In genomic region chr4:116539744-116540143, GRCh38 we compare ENCODE assay signal across 1 cellular context.
TF ChIP-seq lines count a peak whose summit lies in the region.

No MANE protein-coding gene starts in this region.

TF ChIP-seq in GM23338, 12 proteins besides CTCF, POLR2A, EP300 and RAD21 (continued from another document):
- TF ChIP-seq, protein P1, sequence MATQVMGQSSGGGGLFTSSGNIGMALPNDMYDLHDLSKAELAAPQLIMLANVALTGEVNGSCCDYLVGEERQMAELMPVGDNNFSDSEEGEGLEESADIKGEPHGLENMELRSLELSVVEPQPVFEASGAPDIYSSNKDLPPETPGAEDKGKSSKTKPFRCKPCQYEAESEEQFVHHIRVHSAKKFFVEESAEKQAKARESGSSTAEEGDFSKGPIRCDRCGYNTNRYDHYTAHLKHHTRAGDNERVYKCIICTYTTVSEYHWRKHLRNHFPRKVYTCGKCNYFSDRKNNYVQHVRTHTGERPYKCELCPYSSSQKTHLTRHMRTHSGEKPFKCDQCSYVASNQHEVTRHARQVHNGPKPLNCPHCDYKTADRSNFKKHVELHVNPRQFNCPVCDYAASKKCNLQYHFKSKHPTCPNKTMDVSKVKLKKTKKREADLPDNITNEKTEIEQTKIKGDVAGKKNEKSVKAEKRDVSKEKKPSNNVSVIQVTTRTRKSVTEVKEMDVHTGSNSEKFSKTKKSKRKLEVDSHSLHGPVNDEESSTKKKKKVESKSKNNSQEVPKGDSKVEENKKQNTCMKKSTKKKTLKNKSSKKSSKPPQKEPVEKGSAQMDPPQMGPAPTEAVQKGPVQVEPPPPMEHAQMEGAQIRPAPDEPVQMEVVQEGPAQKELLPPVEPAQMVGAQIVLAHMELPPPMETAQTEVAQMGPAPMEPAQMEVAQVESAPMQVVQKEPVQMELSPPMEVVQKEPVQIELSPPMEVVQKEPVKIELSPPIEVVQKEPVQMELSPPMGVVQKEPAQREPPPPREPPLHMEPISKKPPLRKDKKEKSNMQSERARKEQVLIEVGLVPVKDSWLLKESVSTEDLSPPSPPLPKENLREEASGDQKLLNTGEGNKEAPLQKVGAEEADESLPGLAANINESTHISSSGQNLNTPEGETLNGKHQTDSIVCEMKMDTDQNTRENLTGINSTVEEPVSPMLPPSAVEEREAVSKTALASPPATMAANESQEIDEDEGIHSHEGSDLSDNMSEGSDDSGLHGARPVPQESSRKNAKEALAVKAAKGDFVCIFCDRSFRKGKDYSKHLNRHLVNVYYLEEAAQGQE (IDR thresholded peaks at IDR 0.05; ENCODE audit: unreplicated experiment): no peak
- TF ChIP-seq STAT1 (IDR thresholded peaks at IDR 0.05; ENCODE audit: unreplicated experiment) (no peak), ZNF114 (CRISPR knock-in tag; IDR thresholded peaks at IDR 0.05) (no peak)
- TF ChIP-seq, protein P2, sequence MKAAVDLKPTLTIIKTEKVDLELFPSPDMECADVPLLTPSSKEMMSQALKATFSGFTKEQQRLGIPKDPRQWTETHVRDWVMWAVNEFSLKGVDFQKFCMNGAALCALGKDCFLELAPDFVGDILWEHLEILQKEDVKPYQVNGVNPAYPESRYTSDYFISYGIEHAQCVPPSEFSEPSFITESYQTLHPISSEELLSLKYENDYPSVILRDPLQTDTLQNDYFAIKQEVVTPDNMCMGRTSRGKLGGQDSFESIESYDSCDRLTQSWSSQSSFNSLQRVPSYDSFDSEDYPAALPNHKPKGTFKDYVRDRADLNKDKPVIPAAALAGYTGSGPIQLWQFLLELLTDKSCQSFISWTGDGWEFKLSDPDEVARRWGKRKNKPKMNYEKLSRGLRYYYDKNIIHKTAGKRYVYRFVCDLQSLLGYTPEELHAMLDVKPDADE (IDR thresholded peaks at IDR 0.05): no peak
